27 cellular contexts compared by ENCODE assay signal in genomic region chr4:87541521-87541920, GRCh38. TPM values are rescaled to one million over a fixed set of nuclear protein-coding genes. Genes with fewer than 3 reads are reported as not detected.
DNase-seq lines count a peak whose midpoint lies in the region; ATAC-seq and TF ChIP-seq lines count a peak whose summit lies in the region.
"Had no signal": no experiment of that assay in that cellular context is flagged by ENCODE, and none has a peak within 500 bp of the region (broad histone marks: within the 10 kb centered on the region; RNA-seq: fewer than 3 reads in every experiment).

No MANE protein-coding gene starts in this region.

- H3K4me2 ChIP-seq in neuronal stem cell (ENCODE audit: insufficient read depth, low read length, poor library complexity, severe bottlenecking) = no peak overlapping the region
- H3K4me2 ChIP-seq: BLaER1 treated with 17β-estradiol and CSF1 and Interleukin-3, amounts not matched to agents 10 nM and 100 nM; SK-N-SH had no signal

- no peak overlapping the region for H3K4ac ChIP-seq in neuronal stem cell (ENCODE audit: low read length)

- H3K4me1 Mint-ChIP-seq in natural killer cell = no peaks in the 10 kb centered on the region
- H3K4me1 Mint-ChIP-seq: activated CD4-positive, alpha-beta memory T cell treated with anti-CD3 and anti-CD28 coated beads, Interleukin-2, amount 10 ng/mL, durations not matched to agents 7 days and 5 days; activated naive CD4-positive, alpha-beta T cell treated with anti-CD3 and anti-CD28 coated beads, Interleukin-2, amount 50 U/mL, for 24 hours; mesothelial cell of epicardium; T-helper 17 cell had no signal

- H3K9me3 Mint-ChIP-seq in natural killer cell = no peaks in the 10 kb centered on the region
- H3K9me3 Mint-ChIP-seq: activated naive CD4-positive, alpha-beta T cell treated with anti-CD3 and anti-CD28 coated beads, Interleukin-2, amount 50 U/mL, for 24 hours; stimulated activated naive CD8-positive, alpha-beta T cell treated with anti-CD3 and anti-CD28 coated beads, Interleukin-15, Interleukin-2, amounts not matched to agents 100 ng/mL and 50 ng/mL, for 24 hours had no signal

- no peaks in the 10 kb centered on the region for H3K36me3 ChIP-seq in esophagus squamous epithelium
- H3K36me3 ChIP-seq in neuronal stem cell (replicated peaks in 1 of 2; ENCODE audit: control insufficient read depth in 2 of 2, insufficient read depth in 2 of 2, low read length in 2 of 2) = no peaks in the 10 kb centered on the region
- H3K36me3 ChIP-seq in tibial artery = no peaks in the 10 kb centered on the region
- H3K36me3 ChIP-seq: BLaER1 treated with 17β-estradiol and CSF1 and Interleukin-3, amounts not matched to agents 10 nM and 100 nM had no signal

- H3K18ac ChIP-seq in neuronal stem cell (ENCODE audit: low read length) = no peak overlapping the region

- no peak for TF ChIP-seq POLR2A in esophagus squamous epithelium (IDR thresholded peaks at IDR 0.05)

- no peak overlapping the region for H3K27ac Mint-ChIP-seq in natural killer cell
- H3K27ac Mint-ChIP-seq: activated CD4-positive, alpha-beta memory T cell treated with anti-CD3 and anti-CD28 coated beads, Interleukin-2, amount 10 ng/mL, durations not matched to agents 7 days and 5 days; activated naive CD4-positive, alpha-beta T cell treated with anti-CD3 and anti-CD28 coated beads, Interleukin-2, amount 50 U/mL, for 24 hours; dendritic cell treated with granulocyte-macrophage colony-stimulating factor and Interleukin-4, amounts not matched to agents 40 ng/mL and 50 ng/mL, for 4 days; mesothelial cell of epicardium; stimulated activated naive CD8-positive, alpha-beta T cell treated with anti-CD3 and anti-CD28 coated beads, Interleukin-15, Interleukin-2, amounts not matched to agents 100 ng/mL and 50 ng/mL, for 24 hours; T-helper 17 cell had no signal

- no peak for ATAC-seq in HG03045 (IDR thresholded peaks at IDR 0.05; ENCODE audit: unreplicated experiment)
- ATAC-seq in HG03354 (IDR thresholded peaks at IDR 0.05; ENCODE audit: poor library complexity, severe bottlenecking, unreplicated experiment) = no peak
- ATAC-seq in natural killer cell = no peak
- ATAC-seq: HepG2, T-helper 17 cell had no signal

- no peak overlapping the region for H4K91ac ChIP-seq in neuronal stem cell (ENCODE audit: low read depth, low read length, poor library complexity)

- H3K4me1 ChIP-seq in esophagus squamous epithelium = peaks cover 0 to 21% (median 4%) of the 10 kb centered on the region in 3 donors
- H3K4me1 ChIP-seq in neuronal stem cell (ENCODE audit: control insufficient read depth in 2 of 2, insufficient read depth in 1 of 2, low read depth in 1 of 2, low read length in 2 of 2) = peaks cover 4 to 8% of the 10 kb centered on the region in 2 donors
- peaks cover 0 to 40% (median 3%) of the 10 kb centered on the region in 4 donors for H3K4me1 ChIP-seq in tibial artery
- H3K4me1 ChIP-seq: BLaER1 treated with 17β-estradiol and CSF1 and Interleukin-3, amounts not matched to agents 10 nM and 100 nM had no signal

- H3K79me1 ChIP-seq in neuronal stem cell (ENCODE audit: low read depth, low read length) = no peaks in the 10 kb centered on the region

- H3K27ac ChIP-seq in caudate nucleus (ENCODE audit: low read depth, low read length) (peak overlapping the region; percentile 7), esophagus squamous epithelium (peak overlapping the region; percentile 23 to 88 (median 74)), neuronal stem cell (replicated peaks; ENCODE audit: low read length) (no peak overlapping the region), tibial artery (peak overlapping the region; percentile 64 to 67)
- H3K27ac ChIP-seq: BLaER1 treated with 17β-estradiol and CSF1 and Interleukin-3, amounts not matched to agents 10 nM and 100 nM had no signal

- no peak overlapping the region for H3K14ac ChIP-seq in neuronal stem cell (ENCODE audit: low read length)

- WGBS in esophagus squamous epithelium, 2 donors = 61 to 70% methylated on average over 4 of the region's 4 CpGs
- no CpG with 5 or more reads among the region's 4 CpGs for WGBS in neuronal stem cell (ENCODE audit: extremely low coverage in 2 of 2, insufficient read length in 2 of 2, insufficient replicate concordance in 1 of 2), 2 donors

- H2AFZ ChIP-seq in neuronal stem cell (ENCODE audit: low read length) = peak overlapping the region; percentile 81

- H2BK120ac ChIP-seq in neuronal stem cell (ENCODE audit: low read depth, low read length) = no peak overlapping the region

- H2BK12ac ChIP-seq in neuronal stem cell (ENCODE audit: low read length) = no peak overlapping the region

- no peaks in the 10 kb centered on the region for H3K27me3 ChIP-seq in esophagus squamous epithelium
- no peaks in the 10 kb centered on the region for H3K27me3 ChIP-seq in neuronal stem cell (ENCODE audit: control insufficient read depth in 3 of 3, insufficient read depth in 3 of 3, low read depth in 1 of 3, low read length in 3 of 3)
- H3K27me3 ChIP-seq in tibial artery = no peaks in the 10 kb centered on the region
- H3K27me3 ChIP-seq: BLaER1 treated with 17β-estradiol and CSF1 and Interleukin-3, amounts not matched to agents 10 nM and 100 nM had no signal

- H3K4me3 ChIP-seq in esophagus squamous epithelium (no peak overlapping the region), neuronal stem cell (ENCODE audit: low read length in 2 of 2) (no peak overlapping the region), tibial artery (no peak overlapping the region)
- H3K4me3 ChIP-seq: BLaER1 treated with 17β-estradiol and CSF1 and Interleukin-3, amounts not matched to agents 10 nM and 100 nM; skin epidermis had no signal

- TF ChIP-seq CTCF in esophagus squamous epithelium (IDR thresholded peaks at IDR 0.05) (no peak), tibial artery (IDR thresholded peaks at IDR 0.05) (no peak), natural killer cell (IDR thresholded peaks at IDR 0.05) (no peak)

- no peak overlapping the region for H3K9ac ChIP-seq in neuronal stem cell (ENCODE audit: low read depth, low read length, poor library complexity)
- H3K9ac ChIP-seq: BLaER1 treated with 17β-estradiol and CSF1 and Interleukin-3, amounts not matched to agents 10 nM and 100 nM; SK-N-SH had no signal

- H3K4me3 Mint-ChIP-seq in natural killer cell = no peak overlapping the region
- H3K4me3 Mint-ChIP-seq: activated CD4-positive, alpha-beta memory T cell treated with anti-CD3 and anti-CD28 coated beads, Interleukin-2, amount 10 ng/mL, durations not matched to agents 7 days and 5 days; activated naive CD4-positive, alpha-beta T cell treated with anti-CD3 and anti-CD28 coated beads, Interleukin-2, amount 50 U/mL, for 24 hours; dendritic cell treated with granulocyte-macrophage colony-stimulating factor and Interleukin-4, amounts not matched to agents 40 ng/mL and 50 ng/mL, for 4 days; mesothelial cell of epicardium; stimulated activated naive CD8-positive, alpha-beta T cell treated with anti-CD3 and anti-CD28 coated beads, Interleukin-15, Interleukin-2, amounts not matched to agents 100 ng/mL and 50 ng/mL, for 24 hours; T-helper 17 cell had no signal

- H3K9me3 ChIP-seq in esophagus squamous epithelium (no peaks in the 10 kb centered on the region), neuronal stem cell (replicated peaks in 1 of 2; ENCODE audit: control insufficient read depth in 2 of 2, insufficient read depth in 1 of 2, low read depth in 1 of 2, low read length in 2 of 2) (peaks cover 0 to 5% of the 10 kb centered on the region in 2 donors), tibial artery (no peaks in the 10 kb centered on the region)
- H3K9me3 ChIP-seq: SK-N-SH had no signal

- no peak overlapping the region for H2BK15ac ChIP-seq in neuronal stem cell (ENCODE audit: low read length)

- H2AK5ac ChIP-seq in neuronal stem cell (ENCODE audit: low read depth, low read length) = no peak overlapping the region

- no peak for DNase-seq in caudate nucleus (lab: John Stamatoyannopoulos, UW)
- no peak for DNase-seq in esophagus squamous epithelium (lab: John Stamatoyannopoulos, UW)
- no peak for DNase-seq in neuronal stem cell (ENCODE audit: low spot score)
- no peak for DNase-seq in tibial artery
- DNase-seq in C1 segment of cervical spinal cord (lab: John Stamatoyannopoulos, UW) = no peak
- no peak for DNase-seq in natural killer cell
- DNase-seq: activated CD4-positive, alpha-beta memory T cell treated with anti-CD3 and anti-CD28 coated beads, Interleukin-2, amount 10 ng/mL, durations not matched to agents 7 days and 5 days; activated CD4-positive, CD25-positive, alpha-beta regulatory T cell treated with anti-CD3 and anti-CD28 coated beads, Interleukin-2, amount 50 U/mL, for 72 hours; activated CD8-positive, alpha-beta memory T cell treated with anti-CD3 and anti-CD28 coated beads, Interleukin-2, amount 50 U/mL, for 48 hours; amygdala; DND-41; Karpas-422; NCI-H1436; NCI-H446; NCI-H774; posterior cingulate gyrus; SK-N-SH; T-helper 17 cell had no signal

- H3K27me3 Mint-ChIP-seq in natural killer cell (ENCODE audit: low read depth in 2 of 2) = peaks cover 0 to 5% of the 10 kb centered on the region in 2 donors
- H3K27me3 Mint-ChIP-seq: activated naive CD4-positive, alpha-beta T cell treated with anti-CD3 and anti-CD28 coated beads, Interleukin-2, amount 50 U/mL, for 24 hours; dendritic cell treated with granulocyte-macrophage colony-stimulating factor and Interleukin-4, amounts not matched to agents 40 ng/mL and 50 ng/mL, for 4 days; stimulated activated naive CD8-positive, alpha-beta T cell treated with anti-CD3 and anti-CD28 coated beads, Interleukin-15, Interleukin-2, amounts not matched to agents 100 ng/mL and 50 ng/mL, for 24 hours had no signal

- H4K8ac ChIP-seq in neuronal stem cell (ENCODE audit: low read depth, low read length) = no peak overlapping the region

- intact Hi-C loops in esophagus squamous epithelium (cut with DNase I) = no loop called here
- intact Hi-C loops in tibial artery (cut with DNase I; ENCODE audit: low total_unique reads) = loop anchor here (10.0 kb wide), 1 partner anchor 673 kb away; no protein-coding TSS in a partner anchor
- intact Hi-C loops in natural killer cell (cut with micrococcal nuclease) = no loop called here

- no peak overlapping the region for H2BK5ac ChIP-seq in neuronal stem cell (ENCODE audit: low read length)

- no peak overlapping the region for H3K23ac ChIP-seq in neuronal stem cell (ENCODE audit: low read depth, low read length, poor library complexity)

- no peaks in the 10 kb centered on the region for H3K36me3 Mint-ChIP-seq in natural killer cell
- H3K36me3 Mint-ChIP-seq: activated naive CD4-positive, alpha-beta T cell treated with anti-CD3 and anti-CD28 coated beads, Interleukin-2, amount 50 U/mL, for 24 hours had no signal

RNA-seq across cellular contexts. Expression of gene SPARCL1, which starts 12.3 kb away (rescaled TPM):
- total RNA-seq in esophagus squamous epithelium (100 to 1,000 TPM in 2 of 4 donors, 10 to 100 TPM in 2; 37.3 to 450 (median 131) TPM), natural killer cell (not detected)
- polyA plus RNA-seq in neuronal stem cell (2013, experiment 1 of 2) = 0.01 TPM
- 0.08 TPM for polyA plus RNA-seq in neuronal stem cell (2013, experiment 2 of 2)
- total RNA-seq: activated CD4-positive, alpha-beta memory T cell treated with anti-CD3 and anti-CD28 coated beads, Interleukin-2, amount 10 ng/mL, durations not matched to agents 7 days and 5 days; T-helper 17 cell had no signal
- polyA plus RNA-seq: HepG2, SK-N-SH had no signal

Comparison
In these comparisons a context has a peak if more than half of its experiments do, and no peak if none do; other contexts are left out.
1. RNA of gene SPARCL1, which starts 12.3 kb away (total RNA-seq): 37.3 to 450 TPM in esophagus squamous epithelium; not detected in natural killer cell; every median in the first group is over 10 times any median in the second.